24 cellular contexts compared by ENCODE assay signal in genomic region chr12:118650586-118650960, GRCh38.
"Had no signal": no experiment of that assay in that cellular context is flagged by ENCODE, and none has a peak within 500 bp of the region (broad histone marks: within the 10 kb centered on the region; RNA-seq: fewer than 3 reads in every experiment).

No MANE protein-coding gene starts in this region.

- H3K4me3 Mint-ChIP-seq: activated B cell treated with CpG ODN at 0.5 μM for 24 hours; activated CD4-positive, alpha-beta memory T cell treated with anti-CD3 and anti-CD28 coated beads for 36 hours; activated CD4-positive, alpha-beta T cell treated with anti-CD3 and anti-CD28 coated beads, Interleukin-2, amount 10 ng/mL, durations not matched to agents 7 days and 5 days; activated naive CD8-positive, alpha-beta T cell treated with anti-CD3 and anti-CD28 coated beads, Interleukin-2, amount 50 U/mL, for 24 hours; activated T-cell treated with anti-CD3 and anti-CD28 coated beads, Interleukin-2, amount 50 U/mL, for 4 hours; T-helper 17 cell had no signal

- DNase-seq: activated B cell treated with CpG ODN at 0.5 μM for 24 hours; activated CD4-positive, alpha-beta memory T cell treated with anti-CD3 and anti-CD28 coated beads for 36 hours; activated CD4-positive, alpha-beta T cell treated with anti-CD3 and anti-CD28 coated beads for 1 hour; activated CD4-positive, alpha-beta T cell treated with anti-CD3 and anti-CD28 coated beads, Interleukin-2, amount 10 ng/mL, durations not matched to agents 7 days and 5 days; activated CD8-positive, alpha-beta memory T cell treated with anti-CD3 and anti-CD28 coated beads for 24 hours; activated effector memory CD4-positive, alpha-beta T cell treated with anti-CD3 and anti-CD28 coated beads, Interleukin-2, amount 50 U/mL, for 16 hours; activated naive CD4-positive, alpha-beta T cell treated with Interleukin-2 at 50 U/mL for 16 hours; activated naive CD8-positive, alpha-beta T cell treated with anti-CD3 and anti-CD28 coated beads, Interleukin-2, amount 50 U/mL, for 24 hours; activated T-cell treated with anti-CD3 and anti-CD28 coated beads, Interleukin-2, amount 50 U/mL, for 4 hours; amniotic stem cell; body of pancreas; central memory CD4-positive, alpha-beta T cell; cortex of kidney; Kasumi-1; NCI-H1092; NCI-H1417; NCI-H2029; NCI-H510A treated with DMSO at 0.1 percent for 48 hours; NCI-H69; Peyer's patch; SHP77; T-helper 17 cell; T-helper 9 cell had no signal

- H3K27me3 Mint-ChIP-seq: activated B cell treated with CpG ODN at 0.5 μM for 24 hours; activated CD4-positive, alpha-beta memory T cell treated with anti-CD3 and anti-CD28 coated beads for 36 hours; activated CD4-positive, alpha-beta T cell treated with anti-CD3 and anti-CD28 coated beads, Interleukin-2, amount 10 ng/mL, durations not matched to agents 7 days and 5 days; T-helper 17 cell had no signal

- H3K4me1 Mint-ChIP-seq: activated B cell treated with CpG ODN at 0.5 μM for 24 hours; activated CD4-positive, alpha-beta T cell treated with anti-CD3 and anti-CD28 coated beads, Interleukin-2, amount 10 ng/mL, durations not matched to agents 7 days and 5 days; activated naive CD8-positive, alpha-beta T cell treated with anti-CD3 and anti-CD28 coated beads, Interleukin-2, amount 50 U/mL, for 24 hours; T-helper 17 cell had no signal

- H3K36me3 Mint-ChIP-seq: activated CD4-positive, alpha-beta memory T cell treated with anti-CD3 and anti-CD28 coated beads for 36 hours; activated naive CD4-positive, alpha-beta T cell treated with anti-CD3 and anti-CD28 coated beads, Interleukin-2, amount 50 U/mL, for 72 hours had no signal

- ATAC-seq: activated naive CD4-positive, alpha-beta T cell treated with anti-CD3 and anti-CD28 coated beads, Interleukin-2, amount 50 U/mL, for 72 hours; activated naive CD8-positive, alpha-beta T cell treated with anti-CD3 and anti-CD28 coated beads, Interleukin-2, amount 50 U/mL, for 24 hours; activated T-cell treated with anti-CD3 and anti-CD28 coated beads, Interleukin-2, amount 50 U/mL, for 4 hours; body of pancreas; T-helper 17 cell had no signal

- H3K27ac Mint-ChIP-seq: activated B cell treated with CpG ODN at 0.5 μM for 24 hours; activated CD4-positive, alpha-beta memory T cell treated with anti-CD3 and anti-CD28 coated beads for 36 hours; activated CD4-positive, alpha-beta T cell treated with anti-CD3 and anti-CD28 coated beads, Interleukin-2, amount 10 ng/mL, durations not matched to agents 7 days and 5 days; activated naive CD4-positive, alpha-beta T cell treated with anti-CD3 and anti-CD28 coated beads, Interleukin-2, amount 50 U/mL, for 72 hours; activated naive CD8-positive, alpha-beta T cell treated with anti-CD3 and anti-CD28 coated beads, Interleukin-2, amount 50 U/mL, for 24 hours; T-helper 17 cell had no signal
